In the genomic region with DNA sequence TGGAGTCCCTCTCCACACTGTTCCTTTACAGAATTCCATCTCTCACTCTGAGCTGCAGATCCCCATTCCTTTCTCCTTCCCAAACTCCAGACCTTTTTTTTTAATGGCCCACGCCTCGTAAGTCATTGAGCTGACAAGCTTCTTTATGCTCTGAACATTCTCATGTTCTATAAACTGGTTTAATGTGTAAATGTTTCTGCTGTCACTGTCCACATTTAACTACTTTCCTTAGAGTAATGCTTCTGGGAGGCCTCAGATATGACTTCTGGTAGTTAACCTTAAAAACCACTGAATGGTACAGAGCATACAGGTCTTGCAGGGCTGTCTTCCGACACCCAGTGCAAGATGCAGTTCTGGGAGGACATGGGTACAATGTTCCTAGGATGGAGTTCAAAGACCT, we compare ENCODE assay signal across 12 cellular contexts.
DNase-seq lines count a peak whose midpoint lies in the region; ATAC-seq and TF ChIP-seq lines count a peak whose summit lies in the region.
"Had no signal": no experiment of that assay in that cellular context is flagged by ENCODE, and none has a peak within 500 bp of the region (broad histone marks: within the 10 kb centered on the region; RNA-seq: fewer than 3 reads in every experiment).

No MANE protein-coding gene starts in this region.

- H3K36me3 Mint-ChIP-seq in activated naive CD8-positive, alpha-beta T cell treated with anti-CD3 and anti-CD28 coated beads for 36 hours = peaks cover 2% of the 10 kb centered on the region
- peaks cover 9% of the 10 kb centered on the region for H3K36me3 Mint-ChIP-seq in activated naive CD8-positive, alpha-beta T cell treated with anti-CD3 and anti-CD28 coated beads, Interleukin-2, amount 50 U/mL, for 24 hours (ENCODE audit: low read depth)
- no peaks in the 10 kb centered on the region for H3K36me3 Mint-ChIP-seq in glutamatergic neuron (ENCODE audit: unreplicated experiment)
- H3K36me3 Mint-ChIP-seq in nephron progenitor cell (ENCODE audit: low read depth) = peaks cover 18% of the 10 kb centered on the region
- H3K36me3 Mint-ChIP-seq in stimulated activated naive B cell treated with anti-CD40 and anti-IgM and Interleukin-4, amounts not matched to agents 10 μg/mL and 1 μg/mL and 100 μg/mL, for 72 hours = peaks cover 21 to 67% of the 10 kb centered on the region in 2 donors
- H3K36me3 Mint-ChIP-seq in activated T-helper 17 cell treated with anti-CD3 and anti-CD28 coated beads, Interleukin-2, amount 50 U/mL, for 72 hours (ENCODE audit: low read depth) = peaks cover 64% of the 10 kb centered on the region

- no peak overlapping the region for H3K4me3 Mint-ChIP-seq in activated naive CD8-positive, alpha-beta T cell treated with anti-CD3 and anti-CD28 coated beads for 36 hours
- no peak overlapping the region for H3K4me3 Mint-ChIP-seq in activated naive CD8-positive, alpha-beta T cell treated with anti-CD3 and anti-CD28 coated beads, Interleukin-2, amount 50 U/mL, for 24 hours
- H3K4me3 Mint-ChIP-seq in glutamatergic neuron (ENCODE audit: unreplicated experiment) (no peak overlapping the region), nephron progenitor cell (no peak overlapping the region)
- H3K4me3 Mint-ChIP-seq in stimulated activated naive B cell treated with anti-CD40 and anti-IgM and Interleukin-4, amounts not matched to agents 10 μg/mL and 1 μg/mL and 100 μg/mL, for 72 hours = no peak overlapping the region
- H3K4me3 Mint-ChIP-seq in activated T-helper 17 cell treated with anti-CD3 and anti-CD28 coated beads, Interleukin-2, amount 50 U/mL, for 72 hours = no peak overlapping the region
- H3K4me3 Mint-ChIP-seq: CD4-positive, alpha-beta memory T cell; H9 had no signal

- no peaks in the 10 kb centered on the region for H3K4me1 Mint-ChIP-seq in activated naive CD8-positive, alpha-beta T cell treated with anti-CD3 and anti-CD28 coated beads for 36 hours
- no peaks in the 10 kb centered on the region for H3K4me1 Mint-ChIP-seq in activated naive CD8-positive, alpha-beta T cell treated with anti-CD3 and anti-CD28 coated beads, Interleukin-2, amount 50 U/mL, for 24 hours
- H3K4me1 Mint-ChIP-seq in glutamatergic neuron (ENCODE audit: low read depth, unreplicated experiment) = peaks cover 50% of the 10 kb centered on the region
- H3K4me1 Mint-ChIP-seq in nephron progenitor cell = peaks cover 23% of the 10 kb centered on the region
- peaks cover 5 to 12% of the 10 kb centered on the region in 2 donors for H3K4me1 Mint-ChIP-seq in stimulated activated naive B cell treated with anti-CD40 and anti-IgM and Interleukin-4, amounts not matched to agents 10 μg/mL and 1 μg/mL and 100 μg/mL, for 72 hours
- no peaks in the 10 kb centered on the region for H3K4me1 Mint-ChIP-seq in activated T-helper 17 cell treated with anti-CD3 and anti-CD28 coated beads, Interleukin-2, amount 50 U/mL, for 72 hours
- H3K4me1 Mint-ChIP-seq: H9 had no signal

- H3K27me3 Mint-ChIP-seq in activated naive CD8-positive, alpha-beta T cell treated with anti-CD3 and anti-CD28 coated beads for 36 hours = no peaks in the 10 kb centered on the region
- H3K27me3 Mint-ChIP-seq in activated naive CD8-positive, alpha-beta T cell treated with anti-CD3 and anti-CD28 coated beads, Interleukin-2, amount 50 U/mL, for 24 hours = no peaks in the 10 kb centered on the region
- peaks cover 11% of the 10 kb centered on the region for H3K27me3 Mint-ChIP-seq in glutamatergic neuron (ENCODE audit: unreplicated experiment)
- no peaks in the 10 kb centered on the region for H3K27me3 Mint-ChIP-seq in nephron progenitor cell (ENCODE audit: low read depth, poor library complexity)
- H3K27me3 Mint-ChIP-seq in stimulated activated naive B cell treated with anti-CD40 and anti-IgM and Interleukin-4, amounts not matched to agents 10 μg/mL and 1 μg/mL and 100 μg/mL, for 72 hours = no peaks in the 10 kb centered on the region
- H3K27me3 Mint-ChIP-seq in activated T-helper 17 cell treated with anti-CD3 and anti-CD28 coated beads, Interleukin-2, amount 50 U/mL, for 72 hours = no peaks in the 10 kb centered on the region
- H3K27me3 Mint-ChIP-seq: CD4-positive, alpha-beta memory T cell had no signal

- no peaks in the 10 kb centered on the region for H3K9me3 Mint-ChIP-seq in activated naive CD8-positive, alpha-beta T cell treated with anti-CD3 and anti-CD28 coated beads for 36 hours
- no peaks in the 10 kb centered on the region for H3K9me3 Mint-ChIP-seq in activated naive CD8-positive, alpha-beta T cell treated with anti-CD3 and anti-CD28 coated beads, Interleukin-2, amount 50 U/mL, for 24 hours
- H3K9me3 Mint-ChIP-seq in glutamatergic neuron (ENCODE audit: unreplicated experiment) = peaks cover 26% of the 10 kb centered on the region
- no peaks in the 10 kb centered on the region for H3K9me3 Mint-ChIP-seq in nephron progenitor cell
- no peaks in the 10 kb centered on the region for H3K9me3 Mint-ChIP-seq in stimulated activated naive B cell treated with anti-CD40 and anti-IgM and Interleukin-4, amounts not matched to agents 10 μg/mL and 1 μg/mL and 100 μg/mL, for 72 hours
- H3K9me3 Mint-ChIP-seq in activated T-helper 17 cell treated with anti-CD3 and anti-CD28 coated beads, Interleukin-2, amount 50 U/mL, for 72 hours = no peaks in the 10 kb centered on the region
- H3K9me3 Mint-ChIP-seq: CD4-positive, alpha-beta memory T cell; H9 had no signal

- DNase-seq in activated naive CD8-positive, alpha-beta T cell treated with anti-CD3 and anti-CD28 coated beads for 36 hours = no peak
- DNase-seq in activated naive CD8-positive, alpha-beta T cell treated with anti-CD3 and anti-CD28 coated beads, Interleukin-2, amount 50 U/mL, for 24 hours = no peak
- no peak for DNase-seq in glutamatergic neuron
- no peak for DNase-seq in nephron progenitor cell
- DNase-seq in stimulated activated naive B cell treated with anti-CD40 and anti-IgM and Interleukin-4, amounts not matched to agents 10 μg/mL and 1 μg/mL and 100 μg/mL, for 72 hours = no peak
- DNase-seq in GM20000 (ENCODE audit: low spot score) = no peak
- DNase-seq: ACHN; CD4-positive, alpha-beta memory T cell; DMS79 treated with DMSO at 0.1 percent for 48 hours; H9 had no signal

- ATAC-seq in activated naive CD8-positive, alpha-beta T cell treated with anti-CD3 and anti-CD28 coated beads, Interleukin-2, amount 50 U/mL, for 24 hours = no peak
- no peak for ATAC-seq in stimulated activated naive B cell treated with anti-CD40 and anti-IgM and Interleukin-4, amounts not matched to agents 10 μg/mL and 1 μg/mL and 100 μg/mL, for 72 hours (replicated peaks)
- ATAC-seq in esophagus mucosa = no peak
- no peak for ATAC-seq in activated T-helper 17 cell treated with anti-CD3 and anti-CD28 coated beads, Interleukin-2, amount 50 U/mL, for 72 hours (replicated peaks)

- TF ChIP-seq CTCF in glutamatergic neuron (IDR thresholded peaks at IDR 0.05; ENCODE audit: partially characterized antibody, unreplicated experiment) = no peak
- TF ChIP-seq CTCF in nephron progenitor cell (IDR thresholded peaks at IDR 0.05) = no peak
- TF ChIP-seq CTCF in GM20000 (IDR thresholded peaks at IDR 0.05; ENCODE audit: extremely low read depth, missing control alignments) = no peak

- peak overlapping the region; percentile 10 for H3K27ac Mint-ChIP-seq in activated naive CD8-positive, alpha-beta T cell treated with anti-CD3 and anti-CD28 coated beads for 36 hours
- H3K27ac Mint-ChIP-seq in activated naive CD8-positive, alpha-beta T cell treated with anti-CD3 and anti-CD28 coated beads, Interleukin-2, amount 50 U/mL, for 24 hours = no peak overlapping the region
- H3K27ac Mint-ChIP-seq in glutamatergic neuron (ENCODE audit: unreplicated experiment) (peak overlapping the region; percentile 56), nephron progenitor cell (peak overlapping the region; percentile 3)
- peak overlapping the region; percentile 20 for H3K27ac Mint-ChIP-seq in stimulated activated naive B cell treated with anti-CD40 and anti-IgM and Interleukin-4, amounts not matched to agents 10 μg/mL and 1 μg/mL and 100 μg/mL, for 72 hours
- no peak overlapping the region for H3K27ac Mint-ChIP-seq in activated T-helper 17 cell treated with anti-CD3 and anti-CD28 coated beads, Interleukin-2, amount 50 U/mL, for 72 hours

Comparison
In these comparisons a context has a peak if more than half of its experiments do, and no peak if none do; other contexts are left out.
1. H3K27ac Mint-ChIP-seq: peak in activated naive CD8-positive, alpha-beta T cell treated with anti-CD3 and anti-CD28 coated beads for 36 hours (single experiment), glutamatergic neuron (single experiment), nephron progenitor cell (single experiment) and stimulated activated naive B cell treated with anti-CD40 and anti-IgM and Interleukin-4, amounts not matched to agents 10 μg/mL and 1 μg/mL and 100 μg/mL, for 72 hours (single experiment); none in activated naive CD8-positive, alpha-beta T cell treated with anti-CD3 and anti-CD28 coated beads, Interleukin-2, amount 50 U/mL, for 24 hours (single experiment) and activated T-helper 17 cell treated with anti-CD3 and anti-CD28 coated beads, Interleukin-2, amount 50 U/mL, for 72 hours (single experiment).